In the genomic region with DNA sequence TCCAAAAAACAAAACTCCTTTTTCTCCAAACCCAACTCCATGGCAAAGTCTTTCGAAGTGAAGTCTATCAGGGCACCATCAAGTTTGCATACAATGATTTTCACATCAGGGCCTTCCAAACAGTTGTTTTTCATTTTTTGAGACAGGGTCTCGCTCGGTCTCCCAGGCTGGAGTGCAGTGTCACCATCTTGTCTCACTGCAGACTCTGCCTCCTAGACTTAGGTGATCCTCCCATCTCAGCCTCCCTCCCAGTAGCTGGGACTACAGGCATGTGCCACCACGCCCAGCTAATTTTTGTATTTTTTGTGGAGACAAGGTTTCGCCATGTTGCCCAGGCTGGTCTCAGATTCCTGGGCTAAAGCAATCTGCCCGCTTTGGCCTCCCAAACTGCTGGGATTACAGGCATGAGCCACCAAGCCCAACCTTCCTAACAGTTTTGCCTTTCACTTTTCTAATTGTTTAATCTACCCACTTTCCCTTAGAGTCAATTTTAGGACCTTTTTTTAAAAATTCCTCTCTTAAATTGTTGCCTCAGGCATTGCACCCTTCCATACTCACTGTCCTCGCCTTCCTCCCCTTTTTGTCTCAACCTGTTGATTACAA, we compare ENCODE assay signal across 26 cellular contexts. TPM values are rescaled to one million over a fixed set of nuclear protein-coding genes. Genes with fewer than 3 reads are reported as not detected.
DNase-seq lines count a peak whose midpoint lies in the region; ATAC-seq, FAIRE-seq and TF ChIP-seq lines count a peak whose summit lies in the region.
"Had no signal": no experiment of that assay in that cellular context is flagged by ENCODE, and none has a peak within 500 bp of the region (broad histone marks: within the 10 kb centered on the region; RNA-seq: fewer than 3 reads in every experiment).

No MANE protein-coding gene starts in this region.

- no peak overlapping the region for H2AFZ ChIP-seq in KMS-11 (ENCODE audit: low read depth)

- no peaks in the 10 kb centered on the region for H3K27me3 Mint-ChIP-seq in neural crest cell (ENCODE audit: low read depth)

- H3K4me3 ChIP-seq in KMS-11 (IDR thresholded peaks at IDR 0.05; ENCODE audit: insufficient read depth, low read depth, low read length) (no peak overlapping the region), gastroesophageal sphincter (no peak overlapping the region)
- H3K4me3 ChIP-seq: ascending aorta, GM23248, SK-N-MC, thoracic aorta, vagina had no signal

- H3K4me1 ChIP-seq in KMS-11 (ENCODE audit: low read depth, poor library complexity, severe bottlenecking): no peaks in the 10 kb centered on the region
- peaks cover 0 to 8% (median 0%) of the 10 kb centered on the region in 3 donors for H3K4me1 ChIP-seq in gastroesophageal sphincter
- H3K4me1 ChIP-seq: ascending aorta, vagina had no signal

- no peak overlapping the region for H3K27ac Mint-ChIP-seq in neural crest cell (ENCODE audit: unreplicated experiment)
- H3K27ac Mint-ChIP-seq: activated naive CD8-positive, alpha-beta T cell treated with anti-CD3 and anti-CD28 coated beads, Interleukin-2, amount 10 ng/mL, durations not matched to agents 7 days and 5 days had no signal

- H3K36me3 ChIP-seq in KMS-11 (ENCODE audit: insufficient read depth) (no peaks in the 10 kb centered on the region), gastroesophageal sphincter (peaks cover 0 to 3% of the 10 kb centered on the region in 2 donors)
- H3K36me3 ChIP-seq: ascending aorta, thoracic aorta, vagina had no signal

- H3K4me2 ChIP-seq in KMS-11: no peak overlapping the region

- no peak overlapping the region for H3K9ac ChIP-seq in KMS-11
- H3K9ac ChIP-seq: GM23248 had no signal

- TF ChIP-seq EP300 in gastroesophageal sphincter (IDR thresholded peaks at IDR 0.05): no peak

- peaks cover 34% of the 10 kb centered on the region for H3K4me1 Mint-ChIP-seq in neural crest cell
- H3K4me1 Mint-ChIP-seq: CD4-positive, CD25-positive, alpha-beta regulatory T cell had no signal

- H3K27me3 ChIP-seq in KMS-11 (ENCODE audit: insufficient read depth, low read depth): no peaks in the 10 kb centered on the region
- H3K27me3 ChIP-seq in gastroesophageal sphincter: no peaks in the 10 kb centered on the region
- H3K27me3 ChIP-seq: ascending aorta, vagina had no signal

- no peaks in the 10 kb centered on the region for H3K9me3 ChIP-seq in gastroesophageal sphincter
- H3K9me3 ChIP-seq: ascending aorta, thoracic aorta, vagina had no signal

- no peak overlapping the region for H3K27ac ChIP-seq in KMS-11
- peak overlapping the region; percentile 7 for H3K27ac ChIP-seq in cingulate gyrus (ENCODE audit: low read depth, low read length)
- no peak overlapping the region for H3K27ac ChIP-seq in gastroesophageal sphincter
- H3K27ac ChIP-seq: ascending aorta, GM23248, SK-N-MC, thoracic aorta, vagina had no signal

- peak; percentile 14 for FAIRE-seq in GM12892 (lab: Jason Lieb, UNC)

- H3K9me3 Mint-ChIP-seq in neural crest cell: no peaks in the 10 kb centered on the region
- H3K9me3 Mint-ChIP-seq: activated naive CD8-positive, alpha-beta T cell treated with anti-CD3 and anti-CD28 coated beads, Interleukin-2, amount 10 ng/mL, durations not matched to agents 7 days and 5 days; nephron progenitor cell had no signal

- no peak for TF ChIP-seq POLR2A in GM12892 (IDR thresholded peaks at IDR 0.05; ENCODE audit: low read depth, low read length)
- TF ChIP-seq POLR2A in gastroesophageal sphincter (IDR thresholded peaks at IDR 0.05): no peak

- no peaks in the 10 kb centered on the region for H3K36me3 Mint-ChIP-seq in neural crest cell (ENCODE audit: low read depth)
- H3K36me3 Mint-ChIP-seq: activated naive CD8-positive, alpha-beta T cell treated with anti-CD3 and anti-CD28 coated beads, Interleukin-2, amount 10 ng/mL, durations not matched to agents 7 days and 5 days; CD4-positive, CD25-positive, alpha-beta regulatory T cell had no signal

- no peaks in the 10 kb centered on the region for H4K20me1 ChIP-seq in KMS-11 (ENCODE audit: insufficient read depth)

- WGBS in gastroesophageal sphincter (ENCODE audit: low coverage in 1 of 2), 2 donors: 74 to 77% methylated on average over 6 to 7 of the region's 7 CpGs

- TF ChIP-seq CTCF in KMS-11 (conservative IDR thresholded peaks at IDR 0.05; ENCODE audit: low read depth, low read length) (0 out of 2 replicates have a peak, but pooled peaks have one; percentile 15), neural crest cell (conservative IDR thresholded peaks at IDR 0.05) (no peak), gastroesophageal sphincter (IDR thresholded peaks at IDR 0.05) (no peak)

- peak overlapping the region; percentile 43 for H3K4me3 Mint-ChIP-seq in neural crest cell
- H3K4me3 Mint-ChIP-seq: activated naive CD8-positive, alpha-beta T cell treated with anti-CD3 and anti-CD28 coated beads, Interleukin-2, amount 10 ng/mL, durations not matched to agents 7 days and 5 days; CD4-positive, CD25-positive, alpha-beta regulatory T cell had no signal

- DNase-seq in GM12892 (ENCODE audit: insufficient read length): no peak
- no peak for DNase-seq in neural crest cell (ENCODE audit: low read depth, low spot score)
- DNase-seq in NCI-H2171 treated with DMSO at 0.1 percent for 48 hours (lab: John Stamatoyannopoulos, UW): no peak
- DNase-seq: activated CD4-positive, alpha-beta T cell treated with anti-CD3 and anti-CD28 coated beads for 1 hour; activated effector memory CD4-positive, alpha-beta T cell treated with Interleukin-2 at 50 U/mL for 16 hours; activated naive CD8-positive, alpha-beta T cell treated with anti-CD3 and anti-CD28 coated beads, Interleukin-2, amount 10 ng/mL, durations not matched to agents 7 days and 5 days; stimulated activated CD4-positive, alpha-beta T cell treated with anti-CD3 and anti-CD28 coated beads, Interleukin-12 subunit alpha, Interleukin-12 subunit beta, amount 100 ng/mL, for 4 hours; stimulated activated CD4-positive, alpha-beta T cell treated with anti-CD3 and anti-CD28 coated beads, Interleukin-4, amount 100 ng/mL, for 1 hour; stimulated activated naive CD4-positive, alpha-beta T cell treated with Interleukin-2 at 50 U/mL for 16 hours had no signal

- no peaks in the 10 kb centered on the region for H3K79me2 ChIP-seq in KMS-11 (ENCODE audit: insufficient read depth, low read depth)

- ATAC-seq in gastroesophageal sphincter (no peak), HG03378 (IDR thresholded peaks at IDR 0.05; ENCODE audit: unreplicated experiment) (no peak), HG02678 (IDR thresholded peaks at IDR 0.05; ENCODE audit: unreplicated experiment) (no peak)

RNA-seq across cellular contexts. Expression of a gene that starts 11.6 kb away (rescaled TPM):
- 0.93 TPM for polyA plus RNA-seq in GM12892 (2012; ENCODE audit: missing spikeins)
- total RNA-seq in neural crest cell: 9.9 and 11.0 TPM in 2 replicates
- total RNA-seq in gastroesophageal sphincter: 1 to 10 TPM in 2 of 4 donors, under 1 TPM in 2; 0.13 to 2.5 (median 1.2) TPM
- polyA plus RNA-seq: CD4-positive, CD25-positive, alpha-beta regulatory T cell had no signal

RNA-seq across cellular contexts. Expression of a gene that starts 16.1 kb away (rescaled TPM):
- 8.4 TPM for polyA plus RNA-seq in GM12892 (2012; ENCODE audit: missing spikeins)
- 19.4 and 19.6 TPM in 2 replicates for total RNA-seq in neural crest cell
- 10 to 100 TPM; 17.7 to 28.8 (median 21.3) TPM for total RNA-seq in gastroesophageal sphincter

RNA-seq across cellular contexts. Expression of a gene that starts 27.6 kb away (rescaled TPM):
- 84.2 TPM for polyA plus RNA-seq in GM12892 (2012; ENCODE audit: missing spikeins)
- total RNA-seq in neural crest cell (42.3 and 53.2 TPM in 2 replicates), gastroesophageal sphincter (10 to 100 TPM in 3 of 4 donors, 1 to 10 TPM in 1; 7.2 to 43.1 (median 21.9) TPM)

RNA-seq across cellular contexts. Expression of a gene that starts 38.6 kb away (rescaled TPM):
- 6.9 TPM for polyA plus RNA-seq in GM12892 (2012; ENCODE audit: missing spikeins)
- total RNA-seq in neural crest cell (1.3 and 1.4 TPM in 2 replicates), gastroesophageal sphincter (1 to 10 TPM in 3 of 4 donors, under 1 TPM in 1; 0.78 to 2.7 (median 1.5) TPM)
- total RNA-seq: activated naive CD8-positive, alpha-beta T cell treated with anti-CD3 and anti-CD28 coated beads, Interleukin-2, amount 10 ng/mL, durations not matched to agents 7 days and 5 days; CD4-positive, CD25-positive, alpha-beta regulatory T cell; dermis blood vessel endothelial cell; endothelial cell of umbilical vein; glomerular endothelial cell; GM23248; mononuclear cell; NCI-H460 had no signal
- polyA plus RNA-seq: GM23248 had no signal
